Comparison of ENCODE assay signal across 20 cellular contexts in the genomic region with DNA sequence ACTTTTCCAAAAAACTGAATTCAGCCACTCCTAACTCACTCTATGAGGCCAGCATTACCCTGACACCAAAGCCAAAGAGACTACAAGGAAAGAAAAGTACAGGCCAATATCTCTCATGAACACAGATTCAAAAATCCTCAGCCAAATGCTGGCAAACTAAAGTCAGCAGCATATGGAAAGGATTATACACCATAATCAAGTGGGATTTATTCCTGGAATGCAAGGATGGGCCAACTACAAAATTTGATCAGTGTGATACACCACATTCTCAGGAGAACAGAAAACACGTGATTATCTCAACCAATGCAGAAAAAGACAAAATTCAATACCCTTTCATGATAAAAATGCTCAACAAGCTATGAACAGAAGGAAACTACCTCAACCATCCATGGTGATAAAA. TPM values are rescaled to one million over a fixed set of nuclear protein-coding genes. Genes with fewer than 3 reads are reported as not detected.
"Had no signal": no experiment of that assay in that cellular context is flagged by ENCODE, and none has a peak within 500 bp of the region (broad histone marks: within the 10 kb centered on the region; RNA-seq: fewer than 3 reads in every experiment).

No MANE protein-coding gene starts in this region.

- H3K9me3 Mint-ChIP-seq: activated T-cell treated with anti-CD3 and anti-CD28 coated beads, Interleukin-2, amount 50 U/mL, for 24 hours had no signal

- H3K4me1 Mint-ChIP-seq: activated naive CD8-positive, alpha-beta T cell treated with anti-CD3 and anti-CD28 coated beads for 36 hours had no signal

- H3K27ac Mint-ChIP-seq: activated naive CD8-positive, alpha-beta T cell treated with anti-CD3 and anti-CD28 coated beads for 36 hours; activated T-cell treated with anti-CD3 and anti-CD28 coated beads, Interleukin-2, amount 50 U/mL, for 24 hours had no signal

- H3K36me3 Mint-ChIP-seq: activated naive CD8-positive, alpha-beta T cell treated with anti-CD3 and anti-CD28 coated beads for 36 hours had no signal

- DNase-seq: activated CD4-positive, alpha-beta T cell treated with anti-CD3 and anti-CD28 coated beads, Interleukin-2, amount 50 U/mL, for 1 hour; activated effector memory CD4-positive, alpha-beta T cell treated with Interleukin-2 at 50 U/mL for 16 hours; activated naive CD8-positive, alpha-beta T cell treated with anti-CD3 and anti-CD28 coated beads for 36 hours; activated T-cell treated with anti-CD3 and anti-CD28 coated beads, Interleukin-2, amount 50 U/mL, for 24 hours; aorta; esophagus squamous epithelium; hypothalamus; kidney glomerular epithelial cell; stimulated activated CD4-positive, alpha-beta T cell treated with anti-CD3 and anti-CD28 coated beads, Interleukin-15, amount 100 ng/mL, for 24 hours; stimulated activated CD4-positive, alpha-beta T cell treated with anti-CD3 and anti-CD28 coated beads, Interleukin-4, amount 100 ng/mL, for 4 hours; stomach had no signal

- H3K27me3 Mint-ChIP-seq: activated naive CD8-positive, alpha-beta T cell treated with anti-CD3 and anti-CD28 coated beads for 36 hours; activated T-cell treated with anti-CD3 and anti-CD28 coated beads, Interleukin-2, amount 50 U/mL, for 24 hours had no signal

- H3K4me3 Mint-ChIP-seq: activated naive CD8-positive, alpha-beta T cell treated with anti-CD3 and anti-CD28 coated beads for 36 hours; activated T-cell treated with anti-CD3 and anti-CD28 coated beads, Interleukin-2, amount 50 U/mL, for 24 hours had no signal

- H3K4me3 ChIP-seq: esophagus squamous epithelium, stomach had no signal

- H3K36me3 ChIP-seq: esophagus squamous epithelium, stomach had no signal

RNA-seq across cellular contexts. Expression of a gene that starts 7.7 kb away (rescaled TPM):
- total RNA-seq: osteocyte had no signal

RNA-seq across cellular contexts. Expression of a gene that starts 8.5 kb away (rescaled TPM):
- total RNA-seq: activated naive CD8-positive, alpha-beta T cell treated with anti-CD3 and anti-CD28 coated beads for 36 hours; aorta; bronchial epithelial cell; chondrocyte; esophagus squamous epithelium; glomerular endothelial cell; liver; mesenteric fat pad; osteocyte; stomach; T-helper 2 cell treated with Interferon-gamma antibody and Interleukin-4, amounts not matched to agents 100 ng/mL and 5 ng/mL, for 36 hours; urinary bladder had no signal
- polyA plus RNA-seq: aorta, liver, neural cell, stomach, urinary bladder had no signal
